ENCODE assay signal across 16 cellular contexts in genomic region chr9:136004712-136005111, GRCh38.
DNase-seq lines count a peak whose midpoint lies in the region; ATAC-seq and TF ChIP-seq lines count a peak whose summit lies in the region.
"Had no signal": no experiment of that assay in that cellular context is flagged by ENCODE, and none has a peak within 500 bp of the region (broad histone marks: within the 10 kb centered on the region; RNA-seq: fewer than 3 reads in every experiment).

No MANE protein-coding gene starts in this region.

- no peaks in the 10 kb centered on the region for H3K9me3 ChIP-seq in HEK293 (ENCODE audit: control insufficient read depth, insufficient read depth, low read depth, low read length)

- H3K4me1 ChIP-seq in HEK293 (ENCODE audit: control insufficient read depth, insufficient read depth, low read length) = no peaks in the 10 kb centered on the region

- peaks cover 0 to 19% of the 10 kb centered on the region in 2 experiments; a peak in 1 of 3 replicates for H3K36me3 ChIP-seq in HEK293 (ENCODE audit: control insufficient read depth in 2 of 2, insufficient read depth in 1 of 2, low read length in 2 of 2)

- CTCF ChIA-PET in HEK293 (lab: Yijun Ruan, JAX) = no interaction called here

- POLR2A ChIA-PET in HEK293 (lab: Yijun Ruan, JAX) = no interaction called here

- DNase-seq in ecto neural progenitor cell (ENCODE audit: low spot score) (peak; percentile 86), iPS-NIHi11 (ENCODE audit: low spot score) (peak; percentile 80), retina (peak; percentile 75), cerebellar nuclear complex (lab: John Stamatoyannopoulos, UW) (no peak)
- no peak for DNase-seq in activated naive CD4-positive, alpha-beta T cell treated with anti-CD3 and anti-CD28 coated beads, Interleukin-2, amount 50 U/mL, for 16 hours
- DNase-seq: COR-L47, HFFc6, NCI-H1417, NCI-H2029, NCI-H2171 treated with DMSO at 0.1 percent for 48 hours, NCI-H748 treated with DMSO at 0.1 percent for 48 hours had no signal

- H3K27ac ChIP-seq in HEK293 (ENCODE audit: extremely low read depth, low read depth, low read length) = no peak overlapping the region
- H3K27ac ChIP-seq: SK-N-MC had no signal

- H3K4me3 ChIP-seq in HEK293 (ENCODE audit: low read depth, low read length) = no peak overlapping the region
- H3K4me3 ChIP-seq: SK-N-MC had no signal

- ATAC-seq in GM21390 (IDR thresholded peaks at IDR 0.05; ENCODE audit: unreplicated experiment) = no peak
- ATAC-seq: Panc1, Right ventricle myocardium inferior had no signal

- TF ChIP-seq CTCF in HEK293 (tag by site-specific recombination; IDR thresholded peaks at IDR 0.05) = no peak

TF ChIP-seq in HEK293, 187 proteins besides CTCF, POLR2A, EP300 and RAD21:
- TF ChIP-seq KLF17 (tag by site-specific recombination; IDR thresholded peaks at IDR 0.05) (0 out of 2 replicates have a peak, but pooled peaks have one; percentile 14), HOXA7 (CRISPR knock-in tag; IDR thresholded peaks at IDR 0.05; ENCODE audit: borderline replicate concordance) (no peak)
TF ChIP-seq in HEK293: peak in this region for 1.

Comparison
In these comparisons a context has a peak if more than half of its experiments do, and no peak if none do; other contexts are left out.
1. DNase-seq: peak in ecto neural progenitor cell (single experiment), iPS-NIHi11 (single experiment) and retina (single experiment); none in cerebellar nuclear complex (0 of 2) and activated naive CD4-positive, alpha-beta T cell treated with anti-CD3 and anti-CD28 coated beads, Interleukin-2, amount 50 U/mL, for 16 hours (single experiment).